2 cellular contexts compared by ENCODE assay signal in genomic region chr11:62879554-62879953, GRCh38.
A peak's percentile ranks its signal among the peaks of the same experiment; 100 is the strongest.
TF ChIP-seq lines count a peak whose summit lies in the region.

No MANE protein-coding gene starts in this region.

TF ChIP-seq in H1, 55 proteins besides CTCF, POLR2A, EP300 and RAD21:
- TF ChIP-seq ASH2L (IDR thresholded peaks at IDR 0.05; ENCODE audit: low read length) (no peak), POLR2AphosphoS5 (IDR thresholded peaks at IDR 0.05; ENCODE audit: low read depth, low read length) (peak; percentile 42; the same call in 1 of the 2 replicates)

TF ChIP-seq in neural cell, 6 proteins besides CTCF, POLR2A, EP300 and RAD21:
- TF ChIP-seq POLR2AphosphoS5 (IDR thresholded peaks at IDR 0.05) (no peak), MXI1 (conservative IDR thresholded peaks at IDR 0.05; ENCODE audit: poor library complexity, severe bottlenecking) (no peak), REST (IDR thresholded peaks at IDR 0.05; ENCODE audit: borderline replicate concordance) (no peak), TAF1 (IDR thresholded peaks at IDR 0.05; ENCODE audit: low read depth) (no peak), EZH2 (IDR thresholded peaks at IDR 0.05; ENCODE audit: borderline replicate concordance, insufficient read depth, low read length, poor library complexity, severe bottlenecking) (no peak), SMC3 (conservative IDR thresholded peaks at IDR 0.05; ENCODE audit: poor library complexity) (no peak)
